In genomic region chr15:88746451-88746850, GRCh38 we compare ENCODE assay signal across 22 cellular contexts. TPM values are rescaled to one million over a fixed set of nuclear protein-coding genes. Genes with fewer than 3 reads are reported as not detected.
"Had no signal": no experiment of that assay in that cellular context is flagged by ENCODE, and none has a peak within 500 bp of the region (broad histone marks: within the 10 kb centered on the region; RNA-seq: fewer than 3 reads in every experiment).

No MANE protein-coding gene starts in this region.

- DNase-seq: KBM-7, MV-4-11, NCI-H1048, NCI-H1105, NCI-H1417, NCI-H1436 treated with DMSO at 0.1 percent for 48 hours, NCI-H1694 treated with DMSO at 0.1 percent for 48 hours, NCI-H1930, NCI-H2081, NCI-H2107, NCI-H446, NCI-H510A, NCI-H524 treated with DMSO at 0.1 percent for 48 hours, NCI-H69, NCI-H774, Right ventricle myocardium superior, RPMI8226, SIG-M5 had no signal

- H3K4me3 ChIP-seq: SJSA1, SK-N-MC had no signal

- H3K27me3 ChIP-seq: SJSA1 had no signal

- H3K36me3 ChIP-seq: SJSA1 had no signal

- H3K9me3 ChIP-seq: SJSA1 had no signal

- H3K27ac ChIP-seq: HL-60, SJSA1, SK-N-MC had no signal

- H3K4me1 ChIP-seq: SJSA1 had no signal

RNA-seq across cellular contexts. Expression of gene ACAN, which starts 56.8 kb away (rescaled TPM):
- total RNA-seq: MCF 10A, SJSA1 had no signal
